In genomic region chr11:27464155-27464759, GRCh38 we compare ENCODE assay signal across 11 cellular contexts. TPM values are rescaled to one million over a fixed set of nuclear protein-coding genes. Genes with fewer than 3 reads are reported as not detected.
DNase-seq lines count a peak whose midpoint lies in the region; ATAC-seq and TF ChIP-seq lines count a peak whose summit lies in the region.
"Had no signal": no experiment of that assay in that cellular context is flagged by ENCODE, and none has a peak within 500 bp of the region (broad histone marks: within the 10 kb centered on the region; RNA-seq: fewer than 3 reads in every experiment).

No MANE protein-coding gene starts in this region.

- peak; percentile 75 for DNase-seq in EL
- DNase-seq in Panc1 (ENCODE audit: low read depth, low spot score), result no peak
- DNase-seq in esophagus muscularis mucosa (ENCODE audit: extremely low spot score), result no peak
- DNase-seq in neural progenitor cell (ENCODE audit: low spot score), result no peak
- no peak for DNase-seq in NCI-H2196 treated with DMSO at 0.1 percent for 48 hours (lab: John Stamatoyannopoulos, UW; ENCODE audit: unreplicated experiment)
- no peak for DNase-seq in CD8-positive, alpha-beta memory T cell
- no peak for DNase-seq in medulla oblongata (ENCODE audit: extremely low spot score)
- no peak for DNase-seq in uterus
- DNase-seq: CD4-positive, alpha-beta T cell had no signal

- in situ Hi-C loops in Panc1 (cut with HindIII; ENCODE audit: low pct_unique_long_range_greater_than_20kb, low sequenced_read_pairs), result no loop called here

- H3K27me3 Mint-ChIP-seq in neural progenitor cell (ENCODE audit: insufficient read depth, low read depth), result peaks cover 6% of the 10 kb centered on the region
- peaks cover 5 to 51% of the 10 kb centered on the region in 2 donors for H3K27me3 Mint-ChIP-seq in CD8-positive, alpha-beta memory T cell

- POLR2A ChIA-PET in Panc1 (lab: Charles Lee), result interaction anchor here (0.7 to 1.0 kb wide), 3 partner anchors 8 to 69 kb away, joined by 3 to 15 read pairs (median 3); partner anchors contain the start of gene LGR4
- POLR2A ChIA-PET in CD8-positive, alpha-beta memory T cell (lab: Charles Lee), result no interaction called here

- no peak overlapping the region for H3K9ac ChIP-seq in neural progenitor cell
- H3K9ac ChIP-seq: KMS-11 had no signal

- H3K4me1 ChIP-seq in Panc1 (ENCODE audit: control insufficient read depth, insufficient read depth, low read length) (peaks cover 57% of the 10 kb centered on the region), esophagus muscularis mucosa (peaks cover 32 to 80% (median 70%) of the 10 kb centered on the region in 4 donors), neural progenitor cell (peaks cover 68% of the 10 kb centered on the region), uterus (no peaks in the 10 kb centered on the region)
- H3K4me1 ChIP-seq in CD8-positive, alpha-beta memory T cell (ENCODE audit: insufficient read depth, low read length), result no peaks in the 10 kb centered on the region

- H3K36me3 Mint-ChIP-seq in neural progenitor cell, result peaks cover 2% of the 10 kb centered on the region
- no peaks in the 10 kb centered on the region for H3K36me3 Mint-ChIP-seq in CD8-positive, alpha-beta memory T cell

- H3F3A ChIP-seq in neural progenitor cell (ENCODE audit: low read depth), result peaks cover 23% of the 10 kb centered on the region

- H3K27ac Mint-ChIP-seq in neural progenitor cell, result no peak overlapping the region
- H3K27ac Mint-ChIP-seq in CD8-positive, alpha-beta memory T cell, result no peak overlapping the region
- H3K27ac Mint-ChIP-seq: CD4-positive, alpha-beta T cell had no signal

- no peaks in the 10 kb centered on the region for H3K9me3 Mint-ChIP-seq in neural progenitor cell
- H3K9me3 Mint-ChIP-seq in CD8-positive, alpha-beta memory T cell, result no peaks in the 10 kb centered on the region
- H3K9me3 Mint-ChIP-seq: CD4-positive, alpha-beta T cell; central memory CD8-positive, alpha-beta T cell had no signal

- H3K36me3 ChIP-seq in Panc1 (ENCODE audit: control insufficient read depth, insufficient read depth, low read length) (no peaks in the 10 kb centered on the region), esophagus muscularis mucosa (no peaks in the 10 kb centered on the region), neural progenitor cell (no peaks in the 10 kb centered on the region), uterus (no peaks in the 10 kb centered on the region)
- H3K36me3 ChIP-seq in CD8-positive, alpha-beta memory T cell (ENCODE audit: insufficient read depth, low read length), result no peaks in the 10 kb centered on the region

- ATAC-seq in Panc1, result peak; percentile 79

- 50% methylated on average over 3 of the region's 3 CpGs for WGBS in esophagus muscularis mucosa

- H3K9me3 ChIP-seq in Panc1 (ENCODE audit: control insufficient read depth, insufficient read depth, low read depth, low read length), result no peaks in the 10 kb centered on the region
- H3K9me3 ChIP-seq in esophagus muscularis mucosa, result no peaks in the 10 kb centered on the region
- H3K9me3 ChIP-seq in neural progenitor cell (ENCODE audit: low read depth), result no peaks in the 10 kb centered on the region
- no peaks in the 10 kb centered on the region for H3K9me3 ChIP-seq in CD8-positive, alpha-beta memory T cell (ENCODE audit: low read length)
- no peaks in the 10 kb centered on the region for H3K9me3 ChIP-seq in uterus

- CTCF ChIA-PET in Panc1 (lab: Charles Lee), result no interaction called here
- CTCF ChIA-PET in CD8-positive, alpha-beta memory T cell (lab: Charles Lee), result no interaction called here

- no peaks in the 10 kb centered on the region for H3K27me3 ChIP-seq in Panc1 (ENCODE audit: control insufficient read depth, insufficient read depth, low read length)
- H3K27me3 ChIP-seq in esophagus muscularis mucosa, result no peaks in the 10 kb centered on the region
- no peaks in the 10 kb centered on the region for H3K27me3 ChIP-seq in neural progenitor cell
- H3K27me3 ChIP-seq in CD8-positive, alpha-beta memory T cell (ENCODE audit: insufficient read depth, low read length, poor library complexity, severe bottlenecking), result no peaks in the 10 kb centered on the region
- no peaks in the 10 kb centered on the region for H3K27me3 ChIP-seq in uterus

- H3K4me1 Mint-ChIP-seq in neural progenitor cell, result peaks cover 63% of the 10 kb centered on the region
- H3K4me1 Mint-ChIP-seq in CD8-positive, alpha-beta memory T cell, result no peaks in the 10 kb centered on the region
- H3K4me1 Mint-ChIP-seq: central memory CD8-positive, alpha-beta T cell had no signal

- H2AFZ ChIP-seq in neural progenitor cell (replicated peaks), result no peak overlapping the region

- TF ChIP-seq POLR2A in esophagus muscularis mucosa (IDR thresholded peaks at IDR 0.05; ENCODE audit: low read depth), result no peak
- TF ChIP-seq POLR2A in uterus (IDR thresholded peaks at IDR 0.05), result no peak

- TF ChIP-seq EP300 in esophagus muscularis mucosa (IDR thresholded peaks at IDR 0.05), result no peak

- TF ChIP-seq CTCF in Panc1 (IDR thresholded peaks at IDR 0.05), result no peak
- TF ChIP-seq CTCF in esophagus muscularis mucosa (IDR thresholded peaks at IDR 0.05), result no peak
- no peak for TF ChIP-seq CTCF in neural progenitor cell (IDR thresholded peaks at IDR 0.05)
- no peak for TF ChIP-seq CTCF in uterus (IDR thresholded peaks at IDR 0.05)

- no TSS peak for BruUV-seq in Panc1 (replicated peaks; lab: Mats Ljungman, UMichigan)

- H3K27ac ChIP-seq in Panc1 (ENCODE audit: low read length), result peak overlapping the region; percentile 79
- H3K27ac ChIP-seq in esophagus muscularis mucosa (replicated peaks in 1 of 4), result peak overlapping the region; percentile 46 to 68 (median 62)
- peak overlapping the region; percentile 49 for H3K27ac ChIP-seq in neural progenitor cell
- no peak overlapping the region for H3K27ac ChIP-seq in CD8-positive, alpha-beta memory T cell (ENCODE audit: low read depth, low read length)
- H3K27ac ChIP-seq in uterus, result peak overlapping the region in 1 of 2 donors; percentile 38
- H3K27ac ChIP-seq: KMS-11 had no signal

- H3K4me2 ChIP-seq in neural progenitor cell, result peak overlapping the region; percentile 66
- H3K4me2 ChIP-seq: KMS-11 had no signal

- intact Hi-C loops in Panc1 (cut with micrococcal nuclease; ENCODE audit: unreplicated experiment), result no loop called here
- intact Hi-C loops in esophagus muscularis mucosa (cut with DNase I), result no loop called here
- intact Hi-C loops in uterus (cut with DNase I; ENCODE audit: low total_unique reads), result no loop called here

- peak overlapping the region; percentile 0 to 14; a peak in 3 of 4 replicates for H3K4me3 ChIP-seq in Panc1 (ENCODE audit: low read depth in 2 of 2, low read length in 2 of 2)
- peak overlapping the region in 1 of 4 donors; percentile 4 for H3K4me3 ChIP-seq in esophagus muscularis mucosa
- peak overlapping the region; percentile 9 for H3K4me3 ChIP-seq in neural progenitor cell
- H3K4me3 ChIP-seq in CD8-positive, alpha-beta memory T cell (ENCODE audit: low read length), result no peak overlapping the region
- no peak overlapping the region for H3K4me3 ChIP-seq in uterus

- H3K79me2 ChIP-seq in neural progenitor cell (ENCODE audit: low read depth), result peaks cover 100% of the 10 kb centered on the region

- peaks cover 100% of the 10 kb centered on the region for H4K20me1 ChIP-seq in neural progenitor cell (ENCODE audit: low read depth)

- H3K4me3 Mint-ChIP-seq in neural progenitor cell, result no peak overlapping the region
- no peak overlapping the region for H3K4me3 Mint-ChIP-seq in CD8-positive, alpha-beta memory T cell
- H3K4me3 Mint-ChIP-seq: CD4-positive, alpha-beta T cell; central memory CD8-positive, alpha-beta T cell had no signal

RNA-seq across cellular contexts. Expression of gene LGR4, which starts 8.3 kb away (rescaled TPM):
- total RNA-seq in Panc1 (2021; ENCODE audit: unreplicated experiment), result 61.8 TPM
- polyA plus RNA-seq in Panc1 (2012; ENCODE audit: insufficient read length), result 71.4 TPM
- 10 to 100 TPM; 24.9 to 37.6 (median 27.6) TPM for total RNA-seq in esophagus muscularis mucosa
- 219 and 274 TPM in 2 replicates for total RNA-seq in neural progenitor cell (ENCODE audit: low replicate concordance)
- under 1 TPM; 0.04 to 0.39 TPM for total RNA-seq in CD8-positive, alpha-beta memory T cell
- polyA plus RNA-seq in CD8-positive, alpha-beta memory T cell, result 0.07 TPM
- total RNA-seq in uterus, result 10 to 100 TPM in 3 of 4 donors, 1 to 10 TPM in 1; 9.4 to 57.9 (median 16.1) TPM

RNA-seq across cellular contexts. Expression of gene LIN7C, which starts 42.3 kb away (rescaled TPM):
- total RNA-seq in Panc1 (2021; ENCODE audit: unreplicated experiment) (44.2 TPM), esophagus muscularis mucosa (10 to 100 TPM; 33.2 to 46.3 (median 44.0) TPM), neural progenitor cell (ENCODE audit: low replicate concordance) (44.5 and 82.1 TPM in 2 replicates), uterus (10 to 100 TPM; 11.8 to 98.0 (median 45.5) TPM)
- polyA plus RNA-seq in Panc1 (2012; ENCODE audit: insufficient read length), result 4.6 TPM
- total RNA-seq in CD8-positive, alpha-beta memory T cell, result 10 to 100 TPM; 27.4 to 28.9 TPM
- polyA plus RNA-seq in CD8-positive, alpha-beta memory T cell, result 14.7 TPM

Comparison
In these comparisons a context has a peak if more than half of its experiments do, and no peak if none do; other contexts are left out.
1. H3K4me3 ChIP-seq: peak in Panc1 (2 of 2) and neural progenitor cell (single experiment); none in CD8-positive, alpha-beta memory T cell (single experiment) and uterus (0 of 2).
2. RNA of gene LGR4, which starts 8.3 kb away (total RNA-seq): 219 to 274 TPM in neural progenitor cell, 61.8 TPM in Panc1 (single experiment), 24.9 to 37.6 TPM in esophagus muscularis mucosa and 9.4 to 57.9 TPM in uterus; 0.04 to 0.39 TPM in CD8-positive, alpha-beta memory T cell; every median in the first group is over 4 times any median in the second.